Comparison of ENCODE assay signal across 8 cellular contexts in the genomic region with DNA sequence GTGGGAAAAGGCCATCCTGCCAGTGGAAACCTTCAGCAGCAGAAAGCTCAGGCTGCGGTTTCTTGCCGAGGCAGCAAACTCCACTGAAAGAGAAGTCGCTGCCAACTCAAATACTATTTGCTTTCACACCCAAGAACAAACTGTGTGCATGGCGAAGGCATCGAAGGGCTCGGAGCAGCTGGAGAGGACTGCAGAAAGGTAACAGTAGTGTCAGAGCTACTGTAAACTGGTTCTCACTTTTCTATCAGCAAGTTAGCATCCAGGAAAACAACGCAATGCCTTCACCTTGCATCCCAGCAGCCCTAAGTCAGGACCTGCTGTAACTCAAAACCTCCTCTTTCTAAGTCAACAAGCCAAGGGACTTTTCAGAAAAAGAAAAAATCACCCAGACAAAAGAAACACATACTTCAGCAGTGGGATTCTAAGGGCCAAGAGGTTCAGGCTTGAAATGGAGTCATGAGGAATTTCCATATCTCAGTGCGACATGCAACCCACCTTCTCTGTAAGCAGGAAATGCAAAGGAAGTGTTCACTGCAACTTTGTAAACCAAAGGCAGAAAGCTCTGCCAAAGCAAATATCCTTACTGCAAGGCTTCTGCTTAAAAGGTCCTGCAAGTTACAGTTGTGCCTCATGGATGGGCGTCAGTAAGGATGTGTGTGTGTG.
DNase-seq lines count a peak whose midpoint lies in the region; ATAC-seq and TF ChIP-seq lines count a peak whose summit lies in the region.

No MANE protein-coding gene starts in this region.

- H3K27ac Mint-ChIP-seq in activated CD4-positive, alpha-beta T cell treated with anti-CD3 and anti-CD28 coated beads for 36 hours, result peak overlapping the region; percentile 69
- H3K27ac Mint-ChIP-seq in T-helper 1 cell treated with Interleukin-12 subunit alpha and Interleukin-12 subunit beta and Interleukin-4 antibody, amounts not matched to agents 30 μg/mL and 1 μg/mL, for 36 hours, result peak overlapping the region; percentile 31
- peak overlapping the region; percentile 88 for H3K27ac Mint-ChIP-seq in endothelial cell (ENCODE audit: unreplicated experiment)

- TF ChIP-seq CTCF in endothelial cell (IDR thresholded peaks at IDR 0.05; ENCODE audit: unreplicated experiment), result no peak

- peaks cover 78% of the 10 kb centered on the region for H3K4me1 Mint-ChIP-seq in activated CD4-positive, alpha-beta T cell treated with anti-CD3 and anti-CD28 coated beads for 36 hours
- H3K4me1 Mint-ChIP-seq in T-helper 1 cell treated with Interleukin-12 subunit alpha and Interleukin-12 subunit beta and Interleukin-4 antibody, amounts not matched to agents 30 μg/mL and 1 μg/mL, for 36 hours (ENCODE audit: low read depth), result peaks cover 12% of the 10 kb centered on the region
- peaks cover 26% of the 10 kb centered on the region for H3K4me1 Mint-ChIP-seq in endothelial cell (ENCODE audit: unreplicated experiment)

- CTCF ChIA-PET in activated CD4-positive, alpha-beta T cell treated with anti-CD3 and anti-CD28 coated beads for 36 hours (lab: Charles Lee), result interaction anchor here (0.6 to 1.5 kb wide), 6 partner anchors 11 to 1314 kb away, joined by 3 to 7 read pairs (median 3); no protein-coding TSS in a partner anchor

- peaks cover 3% of the 10 kb centered on the region for H3K9me3 Mint-ChIP-seq in activated CD4-positive, alpha-beta T cell treated with anti-CD3 and anti-CD28 coated beads for 36 hours (ENCODE audit: low read depth)
- no peaks in the 10 kb centered on the region for H3K9me3 Mint-ChIP-seq in T-helper 1 cell treated with Interleukin-12 subunit alpha and Interleukin-12 subunit beta and Interleukin-4 antibody, amounts not matched to agents 30 μg/mL and 1 μg/mL, for 36 hours
- H3K9me3 Mint-ChIP-seq in endothelial cell (ENCODE audit: unreplicated experiment), result no peaks in the 10 kb centered on the region

- peaks cover 7% of the 10 kb centered on the region for H3K36me3 Mint-ChIP-seq in activated CD4-positive, alpha-beta T cell treated with anti-CD3 and anti-CD28 coated beads for 36 hours (ENCODE audit: low read depth)
- H3K36me3 Mint-ChIP-seq in T-helper 1 cell treated with Interleukin-12 subunit alpha and Interleukin-12 subunit beta and Interleukin-4 antibody, amounts not matched to agents 30 μg/mL and 1 μg/mL, for 36 hours (ENCODE audit: low read depth), result no peaks in the 10 kb centered on the region
- H3K36me3 Mint-ChIP-seq in endothelial cell (ENCODE audit: low read depth, unreplicated experiment), result no peaks in the 10 kb centered on the region

- peak; percentile 18 for ATAC-seq in activated CD4-positive, alpha-beta T cell treated with anti-CD3 and anti-CD28 coated beads for 36 hours
- no peak for ATAC-seq in GM21390 (IDR thresholded peaks at IDR 0.05; ENCODE audit: unreplicated experiment)

- no peaks in the 10 kb centered on the region for H3K27me3 Mint-ChIP-seq in activated CD4-positive, alpha-beta T cell treated with anti-CD3 and anti-CD28 coated beads for 36 hours
- peaks cover 40% of the 10 kb centered on the region for H3K27me3 Mint-ChIP-seq in T-helper 1 cell treated with Interleukin-12 subunit alpha and Interleukin-12 subunit beta and Interleukin-4 antibody, amounts not matched to agents 30 μg/mL and 1 μg/mL, for 36 hours (ENCODE audit: low read depth)
- peaks cover 4% of the 10 kb centered on the region for H3K27me3 Mint-ChIP-seq in endothelial cell (ENCODE audit: unreplicated experiment)

- H3K4me3 Mint-ChIP-seq in activated CD4-positive, alpha-beta T cell treated with anti-CD3 and anti-CD28 coated beads for 36 hours, result peak overlapping the region; percentile 52
- peak overlapping the region; percentile 37 for H3K4me3 Mint-ChIP-seq in T-helper 1 cell treated with Interleukin-12 subunit alpha and Interleukin-12 subunit beta and Interleukin-4 antibody, amounts not matched to agents 30 μg/mL and 1 μg/mL, for 36 hours
- H3K4me3 Mint-ChIP-seq in endothelial cell (ENCODE audit: unreplicated experiment), result peak overlapping the region; percentile 72

- DNase-seq in activated CD4-positive, alpha-beta T cell treated with anti-CD3 and anti-CD28 coated beads for 36 hours, result peak; percentile 52
- DNase-seq in activated CD4-positive, alpha-beta T cell treated with anti-CD3 and anti-CD28 coated beads, Interleukin-2, amount 50 U/mL, for 4 hours, result no peak
- DNase-seq in endothelial cell (ENCODE audit: low spot score), result peak; percentile 39
- peak; percentile 73 for DNase-seq in myocyte (ENCODE audit: low read depth)
- no peak for DNase-seq in activated gamma-delta T cell treated with Interleukin-2 at 50 U/mL for 16 hours
- no peak for DNase-seq in foreskin melanocyte

- intact Hi-C loops in activated CD4-positive, alpha-beta T cell treated with anti-CD3 and anti-CD28 coated beads for 36 hours (cut with DNase I, micrococcal nuclease), result loop anchor here in 1 of 2 experiments (2.0 to 5.0 kb wide), 6 partner anchors 52 to 328 kb away; no protein-coding TSS in a partner anchor

- POLR2A ChIA-PET in activated CD4-positive, alpha-beta T cell treated with anti-CD3 and anti-CD28 coated beads for 36 hours (lab: Charles Lee), result interaction anchor here (0.6 to 1.1 kb wide), 4 partner anchors 17 to 333 kb away, joined by 3 to 13 read pairs (median 4); no protein-coding TSS in a partner anchor

Comparison
In these comparisons a context has a peak if more than half of its experiments do, and no peak if none do; other contexts are left out.
1. DNase-seq: peak in activated CD4-positive, alpha-beta T cell treated with anti-CD3 and anti-CD28 coated beads for 36 hours (single experiment), endothelial cell (single experiment) and myocyte (single experiment); none in activated CD4-positive, alpha-beta T cell treated with anti-CD3 and anti-CD28 coated beads, Interleukin-2, amount 50 U/mL, for 4 hours (0 of 2), activated gamma-delta T cell treated with Interleukin-2 at 50 U/mL for 16 hours (single experiment) and foreskin melanocyte (single experiment).
2. H3K27ac Mint-ChIP-seq: peak in every context shown above with its lines; median percentile 88 in endothelial cell; 69 in activated CD4-positive, alpha-beta T cell treated with anti-CD3 and anti-CD28 coated beads for 36 hours; 31 in T-helper 1 cell treated with Interleukin-12 subunit alpha and Interleukin-12 subunit beta and Interleukin-4 antibody, amounts not matched to agents 30 μg/mL and 1 μg/mL, for 36 hours.
3. Peak in every context shown above with its lines, with median percentiles within 50 percentile points of each other: H3K4me3 Mint-ChIP-seq.